Comparison of ENCODE assay signal across 21 cellular contexts in genomic region chr10:94640562-94640961, GRCh38. TPM values are rescaled to one million over a fixed set of nuclear protein-coding genes. Genes with fewer than 3 reads are reported as not detected.
"Had no signal": no experiment of that assay in that cellular context is flagged by ENCODE, and none has a peak within 500 bp of the region (broad histone marks: within the 10 kb centered on the region; RNA-seq: fewer than 3 reads in every experiment).

No MANE protein-coding gene starts in this region.

- H3K9me3 ChIP-seq: gastrocnemius medialis had no signal

- ATAC-seq: effector memory CD8-positive, alpha-beta T cell; esophagus mucosa; gastrocnemius medialis; heart right ventricle; left lung; left ventricle myocardium superior; lower lobe of right lung had no signal

- H3K36me3 ChIP-seq: esophagus squamous epithelium, gastrocnemius medialis, heart right ventricle, left lung, lower lobe of right lung had no signal

- H3K27ac ChIP-seq: coronary artery, epithelial cell of prostate, esophagus squamous epithelium, gastrocnemius medialis, heart right ventricle, left lung, lower lobe of right lung had no signal

- H3K4me3 ChIP-seq: coronary artery, esophagus squamous epithelium, gastrocnemius medialis, heart right ventricle, left lung, lower lobe of right lung had no signal

- H3K27me3 ChIP-seq: esophagus squamous epithelium, gastrocnemius medialis, heart right ventricle, left lung had no signal

- H3K4me1 ChIP-seq: esophagus squamous epithelium, gastrocnemius medialis, heart right ventricle, left lung, lower lobe of right lung had no signal

- DNase-seq: effector CD8-positive, alpha-beta T cell; effector memory CD8-positive, alpha-beta T cell; endodermal cell; erythroblast; esophagus squamous epithelium; foreskin fibroblast; foreskin melanocyte; gastrocnemius medialis; glutamatergic neuron; head of caudate nucleus; heart right ventricle; hippocampal formation; left cardiac atrium; left lung; left ventricle myocardium superior; lower lobe of right lung; mesendoderm; midbrain had no signal

RNA-seq across cellular contexts. Expression of gene CYP2C18, which starts 43.0 kb away (rescaled TPM):
- polyA plus RNA-seq: heart right ventricle had no signal
